Comparison of ENCODE assay signal across 8 cellular contexts in genomic region chr16:66549284-66550131, GRCh38. TPM values are rescaled to one million over a fixed set of nuclear protein-coding genes. Genes with fewer than 3 reads are reported as not detected.
A peak's percentile ranks its signal among the peaks of the same experiment; 100 is the strongest.
DNase-seq lines count a peak whose midpoint lies in the region; ATAC-seq and TF ChIP-seq lines count a peak whose summit lies in the region.

TK2 (minus strand) TSS chr16:66550122; CDS start chr16:66550061, 61 bp downstream.

- intact Hi-C loops in CD8-positive, alpha-beta T cell (cut with DNase I, micrococcal nuclease): loop anchor here (5.0 kb wide), 3 partner anchors 38 to 203 kb away; partner anchors contain the start of genes CMTM4 (in 1 of the 2) and DYNC1LI2 (in 1 of the 2)

- peaks cover 60% of the 10 kb centered on the region for H3K4me1 Mint-ChIP-seq in CD8-positive, alpha-beta T cell (ENCODE audit: low read depth)
- H3K4me1 Mint-ChIP-seq in naive thymus-derived CD8-positive, alpha-beta T cell: peaks cover 43 to 86% (median 58%) of the 10 kb centered on the region in 4 donors
- peaks cover 64% of the 10 kb centered on the region for H3K4me1 Mint-ChIP-seq in stimulated activated naive CD8-positive, alpha-beta T cell treated with anti-CD3 and anti-CD28 coated beads, Interleukin-15, amount 100 ng/mL, for 72 hours

- H3K27me3 ChIP-seq in CD8-positive, alpha-beta T cell (ENCODE audit: insufficient read depth, low read length): no peaks in the 10 kb centered on the region

- no peaks in the 10 kb centered on the region for H3K9me3 ChIP-seq in CD8-positive, alpha-beta T cell (ENCODE audit: low read length)

- peak within 1 kb of the TSS; percentile 72 for H3K27ac ChIP-seq in CD8-positive, alpha-beta T cell (ENCODE audit: low read depth, low read length)

- H3K36me3 Mint-ChIP-seq in CD8-positive, alpha-beta T cell: peaks cover 6% of the 10 kb centered on the region
- peaks cover 0 to 2% (median 0%) of the 10 kb centered on the region in 3 donors for H3K36me3 Mint-ChIP-seq in naive thymus-derived CD8-positive, alpha-beta T cell

- peak within 1 kb of the TSS; percentile 60 for H3K4me3 ChIP-seq in CD8-positive, alpha-beta T cell (ENCODE audit: low read depth, low read length)
- H3K4me3 ChIP-seq in fibroblast of the aortic adventitia (ENCODE audit: low read depth, low read length): peak within 1 kb of the TSS; percentile 83

- peak within 1 kb of the TSS; percentile 80 for H3K4me3 Mint-ChIP-seq in CD8-positive, alpha-beta T cell
- peak within 1 kb of the TSS; percentile 52 to 99 (median 93) for H3K4me3 Mint-ChIP-seq in naive thymus-derived CD8-positive, alpha-beta T cell
- peak within 1 kb of the TSS; percentile 87 to 90 for H3K4me3 Mint-ChIP-seq in stimulated activated naive CD8-positive, alpha-beta T cell treated with anti-CD3 and anti-CD28 coated beads, Interleukin-15, amount 100 ng/mL, for 72 hours

- TF ChIP-seq CTCF in CD8-positive, alpha-beta T cell (IDR thresholded peaks at IDR 0.05): no peak
- peak; percentile 22 for TF ChIP-seq CTCF in fibroblast of the aortic adventitia (IDR thresholded peaks at IDR 0.05; ENCODE audit: insufficient read depth, low read length)

- DNase-seq in CD8-positive, alpha-beta T cell: peak; percentile 8 to 74 (median 45)
- DNase-seq in HEK293T (ENCODE audit: extremely low spot score) (peak; percentile 74), RKO (ENCODE audit: low spot score) (peak; percentile 43), activated gamma-delta T cell treated with Interleukin-2 at 50 U/mL for 16 hours (peak; percentile 46), fibroblast of the aortic adventitia (ENCODE audit: low read depth) (no peak)
- DNase-seq in naive thymus-derived CD8-positive, alpha-beta T cell: peak; percentile 21 to 70 (median 58)
- DNase-seq in stimulated activated naive CD8-positive, alpha-beta T cell treated with anti-CD3 and anti-CD28 coated beads, Interleukin-15, amount 100 ng/mL, for 72 hours: peak; percentile 70 to 82

- no peaks in the 10 kb centered on the region for H3K36me3 ChIP-seq in CD8-positive, alpha-beta T cell (ENCODE audit: insufficient read depth, low read length)

- H3K27me3 Mint-ChIP-seq in CD8-positive, alpha-beta T cell (ENCODE audit: low read depth): no peaks in the 10 kb centered on the region
- H3K27me3 Mint-ChIP-seq in naive thymus-derived CD8-positive, alpha-beta T cell: peaks cover 0 to 2% (median 0%) of the 10 kb centered on the region in 5 donors
- no peaks in the 10 kb centered on the region for H3K27me3 Mint-ChIP-seq in stimulated activated naive CD8-positive, alpha-beta T cell treated with anti-CD3 and anti-CD28 coated beads, Interleukin-15, amount 100 ng/mL, for 72 hours

- ATAC-seq in CD8-positive, alpha-beta T cell: peak; percentile 13
- peak; percentile 26 to 27 for ATAC-seq in naive thymus-derived CD8-positive, alpha-beta T cell
- peak; percentile 75 for ATAC-seq in stimulated activated naive CD8-positive, alpha-beta T cell treated with anti-CD3 and anti-CD28 coated beads, Interleukin-15, amount 100 ng/mL, for 72 hours
- no peak for ATAC-seq in GM18520 (IDR thresholded peaks at IDR 0.05; ENCODE audit: unreplicated experiment)

- POLR2A ChIA-PET in CD8-positive, alpha-beta T cell (lab: Charles Lee): interaction anchor here (6.8 kb wide), 1 partner anchor 27 kb away, joined by 72 read pairs; no protein-coding TSS in a partner anchor
- POLR2A ChIA-PET in HEK293T (lab: Yijun Ruan, JAX): interaction anchor here (0.6 to 1.6 kb wide), 4 partner anchors 16 to 30 kb away, joined by 3 to 5 read pairs (median 4); partner anchors contain the start of gene CMTM2
- POLR2A ChIA-PET in naive thymus-derived CD8-positive, alpha-beta T cell (lab: Charles Lee): interaction anchor here (0.8 to 14.3 kb wide), 5 partner anchors 25 to 61 kb away, joined by 3 to 213 read pairs (median 3); no protein-coding TSS in a partner anchor

- CTCF ChIA-PET in CD8-positive, alpha-beta T cell (lab: Charles Lee): interaction anchor here (2.5 to 7.1 kb wide), 3 partner anchors 13 to 26 kb away, joined by 10 to 46 read pairs (median 27); no protein-coding TSS in a partner anchor
- CTCF ChIA-PET in HEK293T (lab: Yijun Ruan, JAX): no interaction called here

- peaks cover 54% of the 10 kb centered on the region for H3K4me1 ChIP-seq in CD8-positive, alpha-beta T cell (ENCODE audit: insufficient read depth, low read length)

- no peaks in the 10 kb centered on the region for H3K9me3 Mint-ChIP-seq in CD8-positive, alpha-beta T cell
- H3K9me3 Mint-ChIP-seq in naive thymus-derived CD8-positive, alpha-beta T cell: peaks cover 0 to 1% (median 0%) of the 10 kb centered on the region in 9 donors
- no peaks in the 10 kb centered on the region for H3K9me3 Mint-ChIP-seq in stimulated activated naive CD8-positive, alpha-beta T cell treated with anti-CD3 and anti-CD28 coated beads, Interleukin-15, amount 100 ng/mL, for 72 hours

- peak within 1 kb of the TSS; percentile 90 for H3K27ac Mint-ChIP-seq in CD8-positive, alpha-beta T cell
- peak within 1 kb of the TSS; percentile 81 to 98 (median 94) for H3K27ac Mint-ChIP-seq in naive thymus-derived CD8-positive, alpha-beta T cell
- peak within 1 kb of the TSS; percentile 89 to 97 for H3K27ac Mint-ChIP-seq in stimulated activated naive CD8-positive, alpha-beta T cell treated with anti-CD3 and anti-CD28 coated beads, Interleukin-15, amount 100 ng/mL, for 72 hours

TF ChIP-seq in HEK293T, 16 proteins besides CTCF, POLR2A, EP300 and RAD21:
- TF ChIP-seq SP1 (IDR thresholded peaks at IDR 0.05) (no peak), TARDBP (IDR thresholded peaks at IDR 0.05) (no peak), LEF1 (IDR thresholded peaks at IDR 0.05; ENCODE audit: borderline replicate concordance) (peak; percentile 64; the same call in 1 of the 2 replicates), ARNT (IDR thresholded peaks at IDR 0.05) (no peak), ELF4 (IDR thresholded peaks at IDR 0.05) (peak; percentile 17; the same call in 1 of the 2 replicates), FOXA1 (IDR thresholded peaks at IDR 0.05) (no peak), FOXM1 (IDR thresholded peaks at IDR 0.05; ENCODE audit: borderline replicate concordance) (no peak), SUZ12 (IDR thresholded peaks at IDR 0.05) (no peak), BHLHE40 (IDR thresholded peaks at IDR 0.05; ENCODE audit: borderline replicate concordance) (no peak), L3MBTL2 (conservative IDR thresholded peaks at IDR 0.05) (no peak), HDGF (IDR thresholded peaks at IDR 0.05; ENCODE audit: borderline replicate concordance) (no peak), ZNF384 (IDR thresholded peaks at IDR 0.05) (no peak), FOXK2 (IDR thresholded peaks at IDR 0.05) (no peak), CTBP1 (IDR thresholded peaks at IDR 0.05; ENCODE audit: borderline replicate concordance) (no peak), NFRKB (IDR thresholded peaks at IDR 0.05) (no peak)
- TF ChIP-seq, protein P1, sequence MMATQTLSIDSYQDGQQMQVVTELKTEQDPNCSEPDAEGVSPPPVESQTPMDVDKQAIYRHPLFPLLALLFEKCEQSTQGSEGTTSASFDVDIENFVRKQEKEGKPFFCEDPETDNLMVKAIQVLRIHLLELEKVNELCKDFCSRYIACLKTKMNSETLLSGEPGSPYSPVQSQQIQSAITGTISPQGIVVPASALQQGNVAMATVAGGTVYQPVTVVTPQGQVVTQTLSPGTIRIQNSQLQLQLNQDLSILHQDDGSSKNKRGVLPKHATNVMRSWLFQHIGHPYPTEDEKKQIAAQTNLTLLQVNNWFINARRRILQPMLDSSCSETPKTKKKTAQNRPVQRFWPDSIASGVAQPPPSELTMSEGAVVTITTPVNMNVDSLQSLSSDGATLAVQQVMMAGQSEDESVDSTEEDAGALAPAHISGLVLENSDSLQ (IDR thresholded peaks at IDR 0.05): no peak
TF ChIP-seq in HEK293T: peak in this region for 2.

RNA-seq across cellular contexts. Expression of gene TK2, which starts in this region (rescaled TPM):
- total RNA-seq in CD8-positive, alpha-beta T cell: 1 to 10 TPM; 3.3 to 4.4 TPM
- total RNA-seq in fibroblast of the aortic adventitia (ENCODE audit: low replicate concordance): 58.8 and 101 TPM in 2 replicates
- 1 to 10 TPM; 6.8 to 8.7 TPM for total RNA-seq in naive thymus-derived CD8-positive, alpha-beta T cell
- 1 to 10 TPM; 1.9 to 4.0 (median 2.5) TPM for polyA plus RNA-seq in naive thymus-derived CD8-positive, alpha-beta T cell
